ENCODE assay signal across 12 cellular contexts in genomic region chr2:195560209-195560907, GRCh38.
A peak's percentile ranks its signal among the peaks of the same experiment; 100 is the strongest.
DNase-seq lines count a peak whose midpoint lies in the region; ATAC-seq, FAIRE-seq and TF ChIP-seq lines count a peak whose summit lies in the region.
"Had no signal": no experiment of that assay in that cellular context is flagged by ENCODE, and none has a peak within 500 bp of the region (broad histone marks: within the 10 kb centered on the region; RNA-seq: fewer than 3 reads in every experiment).

No MANE protein-coding gene starts in this region.

- TF ChIP-seq CTCF in CD8-positive, alpha-beta T cell (IDR thresholded peaks at IDR 0.05), result no peak
- no peak for TF ChIP-seq CTCF in MM.1S (IDR thresholded peaks at IDR 0.05; ENCODE audit: low read length)
- no peak for TF ChIP-seq CTCF in GM12878 (IDR thresholded peaks at IDR 0.05 in 2 of 3, conservative IDR thresholded peaks at IDR 0.05 in 1 of 3; ENCODE audit: control insufficient read depth in 2 of 3, extremely low read depth in 1 of 3, insufficient read depth in 1 of 3, low read depth in 3 of 3, low read length in 3 of 3)
- TF ChIP-seq CTCF in natural killer cell (IDR thresholded peaks at IDR 0.05), result no peak

- H3K9me2 ChIP-seq in MM.1S (replicated peaks; ENCODE audit: insufficient read depth, low read length), result no peaks in the 10 kb centered on the region

- H3K4me2 ChIP-seq in MM.1S (ENCODE audit: low read depth, low read length) (peak overlapping the region; percentile 10; the same call in 1 of the 2 replicates), GM12878 (ENCODE audit: control insufficient read depth, insufficient read depth) (peak overlapping the region; percentile 81)

- intact Hi-C loops in CD8-positive, alpha-beta T cell (cut with DNase I, micrococcal nuclease), result loop anchor here in 1 of 2 experiments (2.0 kb wide), 1 partner anchor 14 kb away; no protein-coding TSS in a partner anchor
- intact Hi-C loops in GM12878 (cut with micrococcal nuclease; ENCODE audit: unreplicated experiment) (loop anchor here (5.0 to 10.0 kb wide), 2 partner anchors 226 to 617 kb away; no protein-coding TSS in a partner anchor), natural killer cell (cut with micrococcal nuclease) (no loop called here)

- no peak for TF ChIP-seq EP300 in GM12878 (IDR thresholded peaks at IDR 0.05; ENCODE audit: borderline replicate concordance in 1 of 2, control insufficient read depth in 1 of 2, low read depth in 2 of 2, low read length in 2 of 2)

- no peak for TF ChIP-seq POLR2A in GM12878 (IDR thresholded peaks at IDR 0.05; ENCODE audit: low read depth, low read length)

- peak overlapping the region; percentile 89 for H3K27ac Mint-ChIP-seq in CD8-positive, alpha-beta T cell
- H3K27ac Mint-ChIP-seq in natural killer cell, result peak overlapping the region; percentile 73 to 80

- H3K4me3 Mint-ChIP-seq in CD8-positive, alpha-beta T cell, result peak overlapping the region; percentile 49
- H3K4me3 Mint-ChIP-seq in natural killer cell, result peak overlapping the region; percentile 85

- SMC1A ChIA-PET in GM12878 (lab: Charles Lee; ENCODE audit: uncharacterized antibody, unreplicated experiment), result interaction anchor here (0.5 to 12.9 kb wide), 18 partner anchors 8 to 507 kb away, joined by 3 to 435 read pairs (median 12); partner anchors contain the start of gene SLC39A10

- H3K4me1 Mint-ChIP-seq in CD8-positive, alpha-beta T cell (ENCODE audit: low read depth), result peaks cover 73% of the 10 kb centered on the region
- peaks cover 43% of the 10 kb centered on the region in 2 donors for H3K4me1 Mint-ChIP-seq in natural killer cell

- H3K9ac ChIP-seq in MM.1S (ENCODE audit: low read length), result peak overlapping the region; percentile 12; the same call in 1 of the 2 replicates
- peak overlapping the region; percentile 30 for H3K9ac ChIP-seq in GM12878 (ENCODE audit: control insufficient read depth, insufficient read depth, low read length)

- no peak for ATAC-seq in CD8-positive, alpha-beta T cell
- no peak for ATAC-seq in GM12878
- ATAC-seq in natural killer cell, result no peak
- ATAC-seq in GM18519 (IDR thresholded peaks at IDR 0.05; ENCODE audit: low FRiP score, unreplicated experiment), result no peak

- H3K79me2 ChIP-seq in MM.1S (ENCODE audit: low read length), result no peaks in the 10 kb centered on the region
- no peaks in the 10 kb centered on the region for H3K79me2 ChIP-seq in GM12878 (ENCODE audit: control insufficient read depth, insufficient read depth, low read length)

- peak overlapping the region; percentile 63 for H3K27ac ChIP-seq in CD8-positive, alpha-beta T cell (ENCODE audit: low read depth, low read length)
- H3K27ac ChIP-seq in MM.1S (ENCODE audit: low read length) (peak overlapping the region; percentile 76), GM12878 (ENCODE audit: control insufficient read depth, insufficient read depth) (peak overlapping the region; percentile 94)

- H4K20me1 ChIP-seq in MM.1S (ENCODE audit: insufficient read depth, low read length) (no peaks in the 10 kb centered on the region), GM12878 (ENCODE audit: control insufficient read depth, insufficient read depth) (no peaks in the 10 kb centered on the region)

- in situ Hi-C loops in GM12878 (cut with MboI), result loop anchor here (5.0 kb wide), 2 partner anchors 53 to 97 kb away; partner anchors contain the start of gene SLC39A10

- H2AFZ ChIP-seq in MM.1S (ENCODE audit: low read length) (no peak overlapping the region), GM12878 (ENCODE audit: control insufficient read depth, low read depth, low read length) (no peak overlapping the region)

- no peaks in the 10 kb centered on the region for H3K36me3 Mint-ChIP-seq in CD8-positive, alpha-beta T cell
- no peaks in the 10 kb centered on the region for H3K36me3 Mint-ChIP-seq in natural killer cell

- H3K27me3 Mint-ChIP-seq in CD8-positive, alpha-beta T cell (ENCODE audit: low read depth), result no peaks in the 10 kb centered on the region
- no peaks in the 10 kb centered on the region for H3K27me3 Mint-ChIP-seq in natural killer cell (ENCODE audit: low read depth in 2 of 2)

- H3K9me3 Mint-ChIP-seq in CD8-positive, alpha-beta T cell, result peaks cover 7% of the 10 kb centered on the region
- H3K9me3 Mint-ChIP-seq in natural killer cell, result peaks cover 0 to 3% of the 10 kb centered on the region in 2 donors

- H3K36me3 ChIP-seq in CD8-positive, alpha-beta T cell (ENCODE audit: insufficient read depth, low read length), result no peaks in the 10 kb centered on the region
- H3K36me3 ChIP-seq in MM.1S (replicated peaks; ENCODE audit: insufficient read depth, low read length) (no peaks in the 10 kb centered on the region), GM12878 (ENCODE audit: control insufficient read depth in 2 of 2, insufficient read depth in 2 of 2, low read length in 1 of 2) (no peaks in the 10 kb centered on the region)

- POLR2A ChIA-PET in CD8-positive, alpha-beta T cell (lab: Charles Lee), result interaction anchor here (0.7 to 5.2 kb wide), 10 partner anchors 9 to 616 kb away, joined by 3 to 60 read pairs (median 4); partner anchors contain the start of gene SLC39A10
- POLR2A ChIA-PET in GM12878 (lab: Charles Lee), result interaction anchor here (0.6 to 6.5 kb wide), 19 partner anchors 10 to 680 kb away, joined by 3 to 109 read pairs (median 5); partner anchors contain the start of gene SLC39A10

- peak overlapping the region; percentile 17 for H3K4me3 ChIP-seq in CD8-positive, alpha-beta T cell (ENCODE audit: low read depth, low read length)
- H3K4me3 ChIP-seq in MM.1S (ENCODE audit: low read length) (no peak overlapping the region), GM12878 (no peak overlapping the region)

- CTCF ChIA-PET in CD8-positive, alpha-beta T cell (lab: Charles Lee), result interaction anchor here (1.3 to 4.8 kb wide), 7 partner anchors 13 to 518 kb away, joined by 3 to 39 read pairs (median 11); no protein-coding TSS in a partner anchor
- CTCF ChIA-PET in GM12878 (lab: Yijun Ruan, JAX), result interaction anchor here (0.6 to 12.0 kb wide), 10 partner anchors 10 to 226 kb away, joined by 3 to 218 read pairs (median 13); partner anchors contain the start of gene SLC39A10

- BruUV-seq in GM12878 (replicated peaks; lab: Mats Ljungman, UMichigan), result no TSS peak

- H3F3A ChIP-seq in MM.1S (ENCODE audit: insufficient read depth, low read length), result peaks cover 34% of the 10 kb centered on the region

- H3K4me1 ChIP-seq in CD8-positive, alpha-beta T cell (ENCODE audit: insufficient read depth, low read length), result peaks cover 70% of the 10 kb centered on the region
- peaks cover 33% of the 10 kb centered on the region for H3K4me1 ChIP-seq in MM.1S (ENCODE audit: low read length)
- H3K4me1 ChIP-seq in GM12878 (ENCODE audit: control insufficient read depth, insufficient read depth, low read length), result peaks cover 39% of the 10 kb centered on the region

- H3K9me3 ChIP-seq in CD8-positive, alpha-beta T cell (ENCODE audit: low read length), result no peaks in the 10 kb centered on the region
- H3K9me3 ChIP-seq in MM.1S (replicated peaks; ENCODE audit: insufficient read depth, low read length) (no peaks in the 10 kb centered on the region), GM12878 (replicated peaks; ENCODE audit: control insufficient read depth, insufficient read depth, low read length) (no peaks in the 10 kb centered on the region; the same call in 2 of the 3 replicates)

- RAD21 ChIA-PET in GM12878 (lab: Charles Lee; ENCODE audit: unreplicated experiment), result interaction anchor here (0.6 to 8.4 kb wide), 30 partner anchors 8 to 529 kb away, joined by 3 to 282 read pairs (median 6); partner anchors contain the start of gene SLC39A10

- H3K27me3 ChIP-seq in CD8-positive, alpha-beta T cell (ENCODE audit: insufficient read depth, low read length), result no peaks in the 10 kb centered on the region
- H3K27me3 ChIP-seq in MM.1S (replicated peaks; ENCODE audit: insufficient read depth, low read length), result no peaks in the 10 kb centered on the region
- no peaks in the 10 kb centered on the region for H3K27me3 ChIP-seq in GM12878 (replicated peaks in 1 of 2; ENCODE audit: control insufficient read depth in 2 of 2, insufficient read depth in 2 of 2, low read length in 1 of 2)

- 19% methylated on average over 10 of the region's 10 CpGs for WGBS in GM12878 (ENCODE audit: insufficient coverage, insufficient replicate concordance, low lambda C conversion rate, missing lambda C conversion rate)

- no peak for TF ChIP-seq RAD21 in GM12878 (IDR thresholded peaks at IDR 0.05; ENCODE audit: insufficient read depth, low read depth, low read length)

- DNase-seq in CD8-positive, alpha-beta T cell, result no peak
- no peak for DNase-seq in MM.1S
- DNase-seq in GM12878 (ENCODE audit: low read depth, low spot score), result no peak
- DNase-seq in natural killer cell, result no peak
- no peak for DNase-seq in NCI-H524 (lab: John Stamatoyannopoulos, UW)
- DNase-seq in C1 segment of cervical spinal cord (lab: John Stamatoyannopoulos, UW), result no peak
- no peak for DNase-seq in mucosa of gallbladder (ENCODE audit: low spot score)
- DNase-seq: DMS 273 treated with DMSO at 0.1 percent for 48 hours, glutamatergic neuron, mesendoderm, NCI-H187 treated with DMSO at 0.1 percent for 48 hours had no signal

- FAIRE-seq in GM12878 (lab: Jason Lieb, UNC), result no peak

TF ChIP-seq in GM12878, 131 proteins besides CTCF, POLR2A, EP300 and RAD21:
- TF ChIP-seq MTA3 (IDR thresholded peaks at IDR 0.05; ENCODE audit: borderline replicate concordance, low read length) (no peak), PML (IDR thresholded peaks at IDR 0.05; ENCODE audit: low read length) (peak; percentile 1; the same call in 1 of the 2 replicates), ZNF384 (IDR thresholded peaks at IDR 0.05; ENCODE audit: borderline replicate concordance, low read depth, low read length) (peak; percentile 71)
